2 cellular contexts compared by ENCODE assay signal in genomic region chr14:23208286-23208685, GRCh38.
A peak's percentile ranks its signal among the peaks of the same experiment; 100 is the strongest.
TF ChIP-seq lines count a peak whose summit lies in the region.

No MANE protein-coding gene starts in this region.

TF ChIP-seq in K562, 482 proteins besides CTCF, POLR2A, EP300 and RAD21:
- no peak for TF ChIP-seq ZNF699 (CRISPR knock-in tag; IDR thresholded peaks at IDR 0.05; ENCODE audit: insufficient replicate concordance)
- no peak for TF ChIP-seq NR4A1 (CRISPR knock-in tag; IDR thresholded peaks at IDR 0.05)
- TF ChIP-seq NR4A1 (tag; IDR thresholded peaks at IDR 0.05) = no peak
- TF ChIP-seq PTRF (tag; IDR thresholded peaks at IDR 0.05) = no peak
- TF ChIP-seq PML (IDR thresholded peaks at IDR 0.05; ENCODE audit: low read length) = no peak
- TF ChIP-seq MEIS2 (IDR thresholded peaks at IDR 0.05; ENCODE audit: partially characterized antibody) = peak; percentile 52
- no peak for TF ChIP-seq MEF2D (tag; conservative IDR thresholded peaks at IDR 0.05; ENCODE audit: low read depth)
- TF ChIP-seq PBX2 (CRISPR knock-in tag; IDR thresholded peaks at IDR 0.05; ENCODE audit: low read depth) = no peak
- TF ChIP-seq PBX2 (tag; conservative IDR thresholded peaks at IDR 0.05; ENCODE audit: low read depth) = peak; percentile 58
- no peak for TF ChIP-seq PCBP1 (IDR thresholded peaks at IDR 0.05; ENCODE audit: low read depth, low read length, poor library complexity, severe bottlenecking)
- TF ChIP-seq SIN3B (IDR thresholded peaks at IDR 0.05; ENCODE audit: low read depth) = no peak
- no peak for TF ChIP-seq JUN (IDR thresholded peaks at IDR 0.05; ENCODE audit: borderline replicate concordance, low read depth, low read length)
- TF ChIP-seq JUN (CRISPR knock-in tag; IDR thresholded peaks at IDR 0.05; ENCODE audit: borderline replicate concordance) = no peak
- no peak for TF ChIP-seq ZNF436 (CRISPR knock-in tag; IDR thresholded peaks at IDR 0.05)
- TF ChIP-seq SMAD1 (IDR thresholded peaks at IDR 0.05; ENCODE audit: low read depth, low read length, partially characterized antibody) = no peak
- TF ChIP-seq ZNF384 (IDR thresholded peaks at IDR 0.05; ENCODE audit: low read depth, low read length) = 0 out of 2 replicates have a peak, but pooled peaks have one; percentile 6

TF ChIP-seq in SK-N-SH treated with all-trans-retinoic acid at 6 μM for 48 hours, 23 proteins besides CTCF, POLR2A, EP300 and RAD21:
- TF ChIP-seq OSR1 (CRISPR knock-in tag; IDR thresholded peaks at IDR 0.05) (no peak), SNAI2 (CRISPR knock-in tag; IDR thresholded peaks at IDR 0.05) (no peak), PPARA (CRISPR knock-in tag; IDR thresholded peaks at IDR 0.05; ENCODE audit: borderline replicate concordance) (no peak), TOX (CRISPR knock-in tag; IDR thresholded peaks at IDR 0.05; ENCODE audit: borderline replicate concordance) (no peak), CREB5 (CRISPR knock-in tag; IDR thresholded peaks at IDR 0.05; ENCODE audit: low read depth) (no peak), PATZ1 (CRISPR knock-in tag; IDR thresholded peaks at IDR 0.05; ENCODE audit: borderline replicate concordance) (no peak)
